In the genomic region with DNA sequence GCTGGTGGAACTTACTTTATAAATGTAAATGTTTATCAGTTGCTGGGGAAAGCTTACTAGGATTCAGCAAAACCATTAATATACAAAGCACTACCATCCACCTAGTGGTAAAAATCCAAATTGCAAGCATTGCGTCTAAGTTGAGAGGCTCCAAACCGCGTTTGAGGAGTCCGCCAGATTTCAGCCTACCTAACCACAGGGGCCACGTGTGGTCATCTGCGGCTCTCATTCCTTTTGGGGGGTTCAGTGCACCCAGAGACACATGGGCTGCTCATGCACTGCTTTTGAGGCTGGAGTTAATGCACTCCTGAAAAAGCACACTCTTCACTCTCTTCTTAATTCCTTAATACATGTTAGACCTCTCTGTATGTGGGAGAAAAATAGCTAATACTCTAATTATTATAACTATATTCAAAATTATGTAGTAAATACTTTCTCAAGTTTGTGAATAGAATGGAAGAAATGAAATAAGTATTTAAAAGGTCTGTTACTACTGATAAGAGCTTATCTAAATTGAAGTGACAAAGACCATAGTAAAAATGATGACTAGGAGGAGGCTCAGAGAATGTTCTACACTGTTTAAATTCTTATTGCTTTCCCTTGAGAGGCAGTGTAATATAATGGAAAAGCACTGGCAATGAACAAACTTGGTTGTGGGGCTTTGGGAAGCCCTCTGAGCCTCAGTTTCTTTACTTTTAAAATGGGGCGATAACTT, we compare ENCODE assay signal across 8 cellular contexts. TPM values are rescaled to one million over a fixed set of nuclear protein-coding genes. Genes with fewer than 3 reads are reported as not detected.
A peak's percentile ranks its signal among the peaks of the same experiment; 100 is the strongest.
DNase-seq lines count a peak whose midpoint lies in the region; ATAC-seq and TF ChIP-seq lines count a peak whose summit lies in the region.

No MANE protein-coding gene starts in this region.

- CTCF ChIA-PET in T-cell (lab: Charles Lee): interaction anchor here (0.5 to 4.0 kb wide), 27 partner anchors 9 to 636 kb away, joined by 3 to 52 read pairs (median 3); a partner anchor contains a TSS

- no peak for TF ChIP-seq POLR2A in NB4 (IDR thresholded peaks at IDR 0.05; ENCODE audit: extremely low read depth, insufficient read length)

- ATAC-seq in GM18867 (IDR thresholded peaks at IDR 0.05; ENCODE audit: unreplicated experiment): peak; percentile 17
- ATAC-seq in T-cell (replicated peaks in 1 of 4): peak in 1 of 4 experiments; percentile 35
- ATAC-seq in central memory CD8-positive, alpha-beta T cell (replicated peaks; ENCODE audit: extremely low read depth, poor library complexity, severe bottlenecking): no peak
- ATAC-seq in left colon: peak; percentile 78
- ATAC-seq in GM19351 (IDR thresholded peaks at IDR 0.05; ENCODE audit: unreplicated experiment): no peak

- peaks cover 0 to 8% of the 10 kb centered on the region in 2 donors for H3K27me3 Mint-ChIP-seq in T-cell
- H3K27me3 Mint-ChIP-seq in central memory CD8-positive, alpha-beta T cell: peaks cover 31% of the 10 kb centered on the region

- H3K27ac ChIP-seq in stomach smooth muscle (ENCODE audit: low read length): no peak overlapping the region

- H3K4me3 Mint-ChIP-seq in T-cell: peak overlapping the region; percentile 48 to 76 (median 62)
- H3K4me3 Mint-ChIP-seq in central memory CD8-positive, alpha-beta T cell: peak overlapping the region; percentile 59

- peaks cover 30% of the 10 kb centered on the region for H3K4me1 ChIP-seq in stomach smooth muscle (ENCODE audit: control insufficient read depth, insufficient read depth, low read length)

- intact Hi-C loops in left colon (cut with DNase I, micrococcal nuclease): loop anchor here in 1 of 2 donors (5.0 kb wide), 1 partner anchor 89 kb away; no protein-coding TSS in a partner anchor

- H3K27me3 ChIP-seq in stomach smooth muscle (ENCODE audit: control insufficient read depth in 1 of 2, insufficient read depth in 2 of 2, low read length in 2 of 2): no peaks in the 10 kb centered on the region

- no peaks in the 10 kb centered on the region for H3K9me3 Mint-ChIP-seq in T-cell
- H3K9me3 Mint-ChIP-seq in central memory CD8-positive, alpha-beta T cell: no peaks in the 10 kb centered on the region

- TF ChIP-seq CTCF in NB4 (IDR thresholded peaks at IDR 0.05; ENCODE audit: low read depth, low read length): peak; percentile 87

- DNase-seq in AML-193 (lab: John Stamatoyannopoulos, UW): peak; percentile 44 to 58
- peak; percentile 89 for DNase-seq in NB4 (ENCODE audit: low read depth)
- peak in 11 of 34 experiments; percentile 6 to 33 (median 12) for DNase-seq in T-cell
- DNase-seq in central memory CD8-positive, alpha-beta T cell (ENCODE audit: low spot score in 2 of 2): peak in 1 of 2 donors; percentile 12
- peak in 1 of 2 donors; percentile 15 for DNase-seq in left colon

- POLR2A ChIA-PET in T-cell (lab: Charles Lee): interaction anchor here in 1 of 2 donors (0.6 to 1.5 kb wide), 4 partner anchors 14 to 1396 kb away, joined by 3 to 6 read pairs (median 3); a partner anchor contains a TSS

- no peaks in the 10 kb centered on the region for H3K9me3 ChIP-seq in stomach smooth muscle (ENCODE audit: control insufficient read depth in 2 of 2, low read length in 2 of 2)

- no peaks in the 10 kb centered on the region for H3K36me3 ChIP-seq in stomach smooth muscle (ENCODE audit: control insufficient read depth in 2 of 2, insufficient read depth in 2 of 2, low read length in 2 of 2)

- H3K4me3 ChIP-seq in NB4 (ENCODE audit: low read depth, low read length) (no peak overlapping the region), stomach smooth muscle (ENCODE audit: low read length in 2 of 2) (peak overlapping the region; percentile 21 to 69)

- peak overlapping the region; percentile 77 to 90 for H3K27ac Mint-ChIP-seq in T-cell
- no peak overlapping the region for H3K27ac Mint-ChIP-seq in central memory CD8-positive, alpha-beta T cell (ENCODE audit: low read depth)

- H3K36me3 Mint-ChIP-seq in T-cell: no peaks in the 10 kb centered on the region
- H3K36me3 Mint-ChIP-seq in central memory CD8-positive, alpha-beta T cell (ENCODE audit: insufficient read depth): peaks cover 3% of the 10 kb centered on the region

- peaks cover 11 to 41% (median 27%) of the 10 kb centered on the region in 3 donors for H3K4me1 Mint-ChIP-seq in T-cell
- peaks cover 20% of the 10 kb centered on the region for H3K4me1 Mint-ChIP-seq in central memory CD8-positive, alpha-beta T cell

- peak overlapping the region in 1 of 2 donors; percentile 37 for H3K9ac ChIP-seq in stomach smooth muscle (ENCODE audit: low read length in 2 of 2)

RNA-seq across cellular contexts. Expression of a gene that starts 41.4 kb away (rescaled TPM):
- total RNA-seq in T-cell (not detected), left colon (not detected)

RNA-seq across cellular contexts. Expression of a gene that starts 41.4 kb away (rescaled TPM):
- total RNA-seq in T-cell (10 to 100 TPM; 16.5 to 28.0 (median 21.0) TPM), left colon (10 to 100 TPM; 18.1 to 23.8 TPM)

Comparison
In these comparisons a context has a peak if more than half of its experiments do, and no peak if none do; other contexts are left out.
1. ATAC-seq: peak in GM18867 (single experiment) and left colon (single experiment); none in central memory CD8-positive, alpha-beta T cell (single experiment) and GM19351 (single experiment).